In the genomic region with DNA sequence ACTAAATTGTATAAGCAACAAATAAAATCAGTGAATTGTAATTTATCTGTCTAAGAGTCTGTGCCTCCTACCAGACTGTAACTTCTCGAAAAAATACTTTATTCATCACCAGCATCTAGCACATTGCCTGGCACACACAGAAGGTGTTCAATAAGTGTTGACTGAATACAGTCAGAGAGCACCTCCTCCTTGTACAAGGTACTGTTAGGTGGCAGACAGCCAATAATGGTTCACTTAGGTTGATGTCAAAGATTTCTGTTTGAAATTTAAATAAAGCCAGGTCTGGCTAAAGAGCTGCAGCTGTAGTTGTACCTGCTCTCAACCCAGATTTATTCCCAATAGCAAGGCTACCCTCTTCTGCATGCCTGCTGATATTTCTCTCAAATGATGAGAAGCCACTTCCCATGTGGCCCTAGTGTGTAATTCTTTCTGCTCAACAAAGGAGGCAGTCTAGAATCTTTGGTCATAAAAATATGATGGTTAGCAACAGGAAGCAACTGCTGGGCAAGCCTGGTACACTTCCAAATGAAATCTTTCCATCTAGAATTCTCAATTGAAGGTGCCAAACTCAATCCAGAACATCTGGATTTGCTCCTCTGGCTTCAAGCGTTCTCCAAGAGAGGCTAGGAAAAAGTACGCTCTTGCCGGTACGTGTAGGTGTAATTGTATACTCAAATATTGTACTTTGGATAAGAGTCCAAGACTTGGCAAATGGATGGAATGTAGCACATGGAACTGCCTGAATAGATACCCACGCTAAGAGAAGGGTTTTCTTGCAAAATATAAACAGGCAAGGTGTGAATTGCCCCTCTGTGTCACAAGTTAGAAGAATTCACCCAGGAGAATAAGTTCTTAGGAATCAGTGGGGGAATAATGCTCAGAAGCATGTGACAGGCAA, we compare ENCODE assay signal across 15 cellular contexts.
DNase-seq lines count a peak whose midpoint lies in the region; ATAC-seq and TF ChIP-seq lines count a peak whose summit lies in the region.
"Had no signal": no experiment of that assay in that cellular context is flagged by ENCODE, and none has a peak within 500 bp of the region (broad histone marks: within the 10 kb centered on the region; RNA-seq: fewer than 3 reads in every experiment).

No MANE protein-coding gene starts in this region.

- H3K4me3 ChIP-seq in PC-3 (ENCODE audit: low read length) = no peak overlapping the region
- H3K4me3 ChIP-seq: lung had no signal

- no peaks in the 10 kb centered on the region for H3K27me3 ChIP-seq in PC-3 (ENCODE audit: low read length)

- BruUV-seq in PC-3 (replicated peaks; lab: Mats Ljungman, UMichigan) = no TSS peak

- H3K4me2 ChIP-seq in PC-3 (ENCODE audit: low read length) = no peak overlapping the region

- no peak overlapping the region for H3K9ac ChIP-seq in PC-3 (ENCODE audit: low read length)

- no peaks in the 10 kb centered on the region for H4K20me1 ChIP-seq in PC-3 (ENCODE audit: low read length)

- no peaks in the 10 kb centered on the region for H3K4me1 ChIP-seq in PC-3 (ENCODE audit: insufficient read depth, low read length)

- no peaks in the 10 kb centered on the region for H3K79me2 ChIP-seq in PC-3 (ENCODE audit: low read length)

- H3K9me3 ChIP-seq in PC-3 (ENCODE audit: low read length) = no peaks in the 10 kb centered on the region

- H3K36me3 ChIP-seq in PC-3 (ENCODE audit: low read depth, low read length) = no peaks in the 10 kb centered on the region

- TF ChIP-seq CTCF in PC-3 (conservative IDR thresholded peaks at IDR 0.05; ENCODE audit: low read depth, low read length) = 0 out of 2 replicates have a peak, but pooled peaks have one; percentile 21

- H3K27ac ChIP-seq in PC-3 (ENCODE audit: low read length) (no peak overlapping the region), temporal lobe (ENCODE audit: low read depth, low read length) (peak overlapping the region; percentile 24)
- H3K27ac ChIP-seq: 22Rv1, RWPE1 had no signal

- ATAC-seq in PC-3 (no peak), left colon (peak; percentile 62), HG03571 (IDR thresholded peaks at IDR 0.05; ENCODE audit: unreplicated experiment) (no peak)
- ATAC-seq: activated CD4-positive, CD25-positive, alpha-beta regulatory T cell treated with anti-CD3 and anti-CD28 coated beads, Interleukin-2, amount 50 U/mL, for 24 hours had no signal

- DNase-seq in DMS 273 (lab: John Stamatoyannopoulos, UW; ENCODE audit: unreplicated experiment) = peak; percentile 36
- DNase-seq in DMS 273 treated with DMSO at 0.1 percent for 48 hours (lab: John Stamatoyannopoulos, UW) = no peak
- DNase-seq in PC-3 = no peak
- DNase-seq in left colon = no peak
- no peak for DNase-seq in posterior cingulate gyrus
- DNase-seq in NK-92 treated with Interleukin-12 subunit alpha and Interleukin-12 subunit beta, amount 100 ng/mL, for 24 hours (lab: John Stamatoyannopoulos, UW) = no peak
- DNase-seq: NCI-H187 treated with DMSO at 0.1 percent for 48 hours; NCI-H526; stimulated activated naive CD4-positive, alpha-beta T cell treated with Interleukin-2 at 50 U/mL for 16 hours had no signal

- CTCF ChIA-PET in PC-3 (lab: Charles Lee) = no interaction called here

- no peaks in the 10 kb centered on the region for H3K9me2 ChIP-seq in PC-3 (replicated peaks; ENCODE audit: low read length)

- no peak overlapping the region for H2AFZ ChIP-seq in PC-3 (ENCODE audit: low read length)

- H3F3A ChIP-seq in PC-3 (ENCODE audit: low read length, unreplicated experiment) = no peaks in the 10 kb centered on the region

- POLR2A ChIA-PET in PC-3 (lab: Charles Lee; ENCODE audit: unreplicated experiment) = no interaction called here

- intact Hi-C loops in PC-3 (cut with micrococcal nuclease) (no loop called here), left colon (cut with DNase I, micrococcal nuclease) (no loop called here), posterior cingulate gyrus (cut with DNase I) (no loop called here)
